In genomic region chr12:31833541-31833840, GRCh38 we compare ENCODE assay signal across 16 cellular contexts.
DNase-seq lines count a peak whose midpoint lies in the region; ATAC-seq lines count a peak whose summit lies in the region.
"Had no signal": no experiment of that assay in that cellular context is flagged by ENCODE, and none has a peak within 500 bp of the region (broad histone marks: within the 10 kb centered on the region; RNA-seq: fewer than 3 reads in every experiment).

No MANE protein-coding gene starts in this region.

- peaks cover 34% of the 10 kb centered on the region for H3K36me3 Mint-ChIP-seq in activated naive CD8-positive, alpha-beta T cell treated with anti-CD3 and anti-CD28 coated beads, Interleukin-2, amount 50 U/mL, for 24 hours (ENCODE audit: low read depth)
- H3K36me3 Mint-ChIP-seq in naive B cell: no peaks in the 10 kb centered on the region

- no peaks in the 10 kb centered on the region for H3K36me3 ChIP-seq in BLaER1
- H3K36me3 ChIP-seq: esophagus muscularis mucosa, heart left ventricle, uterus had no signal

- no peaks in the 10 kb centered on the region for H4K20me1 ChIP-seq in BLaER1

- peaks cover 30% of the 10 kb centered on the region for H3K9me3 Mint-ChIP-seq in activated naive CD8-positive, alpha-beta T cell treated with anti-CD3 and anti-CD28 coated beads, Interleukin-2, amount 50 U/mL, for 24 hours
- H3K9me3 Mint-ChIP-seq in naive B cell: peaks cover 0 to 9% (median 0%) of the 10 kb centered on the region in 7 donors

- intact Hi-C loops in head of caudate nucleus (cut with DNase I): no loop called here

- peaks cover 37% of the 10 kb centered on the region for H3K4me1 ChIP-seq in BLaER1
- H3K4me1 ChIP-seq: esophagus muscularis mucosa, uterus had no signal

- peak overlapping the region; percentile 91 for H3K27ac Mint-ChIP-seq in activated naive CD8-positive, alpha-beta T cell treated with anti-CD3 and anti-CD28 coated beads, Interleukin-2, amount 50 U/mL, for 24 hours
- peak overlapping the region; percentile 84 to 97 (median 93) for H3K27ac Mint-ChIP-seq in naive B cell

- H3K4me2 ChIP-seq in BLaER1: peak overlapping the region; percentile 69

- no peaks in the 10 kb centered on the region for H3K27me3 Mint-ChIP-seq in activated naive CD8-positive, alpha-beta T cell treated with anti-CD3 and anti-CD28 coated beads, Interleukin-2, amount 50 U/mL, for 24 hours
- no peaks in the 10 kb centered on the region for H3K27me3 Mint-ChIP-seq in naive B cell

- H3K9me3 ChIP-seq in BLaER1: peaks cover 97% of the 10 kb centered on the region
- H3K9me3 ChIP-seq: uterus had no signal

- H3K27me3 ChIP-seq in BLaER1: no peaks in the 10 kb centered on the region
- H3K27me3 ChIP-seq: esophagus muscularis mucosa, heart left ventricle, uterus had no signal

- ATAC-seq in GM21825 (IDR thresholded peaks at IDR 0.05; ENCODE audit: unreplicated experiment): peak; percentile 17
- ATAC-seq in activated naive CD8-positive, alpha-beta T cell treated with anti-CD3 and anti-CD28 coated beads, Interleukin-2, amount 50 U/mL, for 24 hours: peak; percentile 20
- no peak for ATAC-seq in naive B cell (ENCODE audit: low read depth in 2 of 2)
- ATAC-seq in HG03139 (IDR thresholded peaks at IDR 0.05; ENCODE audit: unreplicated experiment): no peak

- H3K27ac ChIP-seq in BLaER1: peak overlapping the region; percentile 70
- H3K27ac ChIP-seq: esophagus muscularis mucosa, uterus had no signal

- H3K4me3 Mint-ChIP-seq in activated naive CD8-positive, alpha-beta T cell treated with anti-CD3 and anti-CD28 coated beads, Interleukin-2, amount 50 U/mL, for 24 hours: no peak overlapping the region
- H3K4me3 Mint-ChIP-seq in naive B cell: peak overlapping the region in 6 of 8 donors; percentile 9 to 65 (median 46)
- H3K4me3 Mint-ChIP-seq: T-helper 2 cell treated with Interferon-gamma antibody and Interleukin-4, amounts not matched to agents 5 μg/mL and 100 μg/mL, for 36 hours had no signal

- no peak overlapping the region for H3K9ac ChIP-seq in BLaER1

- peak overlapping the region; percentile 25; the same call in 1 of the 2 replicates for H3K4me3 ChIP-seq in BLaER1
- H3K4me3 ChIP-seq: esophagus muscularis mucosa, heart left ventricle, uterus had no signal

- DNase-seq in activated naive CD8-positive, alpha-beta T cell treated with anti-CD3 and anti-CD28 coated beads, Interleukin-2, amount 50 U/mL, for 24 hours: no peak
- no peak for DNase-seq in naive B cell
- no peak for DNase-seq in HK-2 (ENCODE audit: unreplicated experiment)
- DNase-seq in head of caudate nucleus: no peak
- DNase-seq in NCI-H748 treated with DMSO at 0.1 percent for 48 hours (lab: John Stamatoyannopoulos, UW): no peak
- DNase-seq: activated CD4-positive, alpha-beta T cell treated with anti-CD3 and anti-CD28 coated beads for 1 hour; COR-L47; heart left ventricle; mesendoderm; NCI-H2029 treated with DMSO at 0.1 percent for 48 hours; uterus had no signal

- H3K4me1 Mint-ChIP-seq in activated naive CD8-positive, alpha-beta T cell treated with anti-CD3 and anti-CD28 coated beads, Interleukin-2, amount 50 U/mL, for 24 hours: peaks cover 48% of the 10 kb centered on the region
- H3K4me1 Mint-ChIP-seq in naive B cell: peaks cover 48 to 81% (median 62%) of the 10 kb centered on the region in 3 donors

Comparison
In these comparisons a context has a peak if more than half of its experiments do, and no peak if none do; other contexts are left out.
1. ATAC-seq: peak in GM21825 (single experiment) and activated naive CD8-positive, alpha-beta T cell treated with anti-CD3 and anti-CD28 coated beads, Interleukin-2, amount 50 U/mL, for 24 hours (single experiment); none in naive B cell (0 of 2) and HG03139 (single experiment).